9 cellular contexts compared by ENCODE assay signal in genomic region chr11:63639195-63639832, GRCh38. TPM values are rescaled to one million over a fixed set of nuclear protein-coding genes. Genes with fewer than 3 reads are reported as not detected.
DNase-seq lines count a peak whose midpoint lies in the region; ATAC-seq, FAIRE-seq and TF ChIP-seq lines count a peak whose summit lies in the region.
"Had no signal": no experiment of that assay in that cellular context is flagged by ENCODE, and none has a peak within 500 bp of the region (broad histone marks: within the 10 kb centered on the region; RNA-seq: fewer than 3 reads in every experiment).

No MANE protein-coding gene starts in this region.

- intact Hi-C loops in kidney (cut with DNase I) = no loop called here

- no peak overlapping the region for H3K4me2 ChIP-seq in GM23338

- H3K27me3 Mint-ChIP-seq in GM23338 (ENCODE audit: insufficient read depth, low read depth, poor library complexity) = peaks cover 2% of the 10 kb centered on the region

- H3K27me3 ChIP-seq in AG04450 (ENCODE audit: control insufficient read depth, insufficient read depth, low read length) (no peaks in the 10 kb centered on the region), GM23338 (ENCODE audit: insufficient read depth) (no peaks in the 10 kb centered on the region)

- H3K9ac ChIP-seq in kidney (ENCODE audit: low read length in 2 of 2) = no peak overlapping the region

- no peak overlapping the region for H2AFZ ChIP-seq in GM23338

- H3K27ac ChIP-seq in AG04450 (ENCODE audit: low read depth, low read length) (no peak overlapping the region), GM23338 (ENCODE audit: low read depth) (no peak overlapping the region), kidney (ENCODE audit: low read depth in 2 of 2, low read length in 2 of 2) (no peak overlapping the region)

- peaks cover 28% of the 10 kb centered on the region for H3K36me3 Mint-ChIP-seq in GM23338 (ENCODE audit: low read depth)

- H3K4me3 ChIP-seq in AG04450 (ENCODE audit: low read depth, low read length) (no peak overlapping the region), GM23338 (no peak overlapping the region), WI38 (ENCODE audit: low read depth, low read length) (no peak overlapping the region), kidney (ENCODE audit: low read length in 2 of 2) (no peak overlapping the region)

- ATAC-seq in GM23338 (no peak), GM18511 (IDR thresholded peaks at IDR 0.05; ENCODE audit: unreplicated experiment) (no peak), GM18861 (IDR thresholded peaks at IDR 0.05; ENCODE audit: unreplicated experiment) (no peak), GM21576 (IDR thresholded peaks at IDR 0.05; ENCODE audit: unreplicated experiment) (no peak)

- no peak overlapping the region for H3K4me3 Mint-ChIP-seq in GM23338

- peak; percentile 30 for TF ChIP-seq CTCF in AG04450 (IDR thresholded peaks at IDR 0.05; ENCODE audit: low read depth, low read length)
- TF ChIP-seq CTCF in GM23338 (conservative IDR thresholded peaks at IDR 0.05; ENCODE audit: low read depth in 2 of 2) = peak in 1 of 2 experiments; percentile 57; a peak in 2 of 4 replicates
- TF ChIP-seq CTCF in WI38 (IDR thresholded peaks at IDR 0.05; ENCODE audit: low read depth, low read length) = peak; percentile 8; the same call in 1 of the 2 replicates
- TF ChIP-seq CTCF in kidney (IDR thresholded peaks at IDR 0.05; ENCODE audit: borderline replicate concordance, extremely low read depth, insufficient read depth) = peak; percentile 8

- no peak overlapping the region for H3K27ac Mint-ChIP-seq in GM23338

- DNase-seq in AG04450 (ENCODE audit: low read depth, low spot score) (no peak), GM23338 (ENCODE audit: low spot score) (peak; percentile 35), kidney (no peak), putamen (ENCODE audit: low spot score) (no peak)
- DNase-seq: stimulated activated CD4-positive, alpha-beta T cell treated with anti-CD3 and anti-CD28 coated beads, Interleukin-4, amount 100 ng/mL, for 24 hours had no signal

- H3K4me1 Mint-ChIP-seq in GM23338 = peaks cover 3% of the 10 kb centered on the region; the same call in 2 of the 3 replicates

- H3K36me3 ChIP-seq in GM23338 (ENCODE audit: insufficient read depth) (peaks cover 26% of the 10 kb centered on the region), kidney (ENCODE audit: control insufficient read depth in 1 of 2, insufficient read depth in 2 of 2, low read length in 2 of 2) (peaks cover 5 to 15% of the 10 kb centered on the region in 2 donors)

- no peaks in the 10 kb centered on the region for H3K9me3 ChIP-seq in AG04450 (ENCODE audit: control insufficient read depth, insufficient read depth, low read length)
- H3K9me3 ChIP-seq in kidney (ENCODE audit: control insufficient read depth in 1 of 2, low read length in 2 of 2) = no peaks in the 10 kb centered on the region

- no peaks in the 10 kb centered on the region for H3K9me2 ChIP-seq in GM23338 (ENCODE audit: insufficient read depth)

- H3K4me1 ChIP-seq in GM23338 (ENCODE audit: insufficient read depth) (no peaks in the 10 kb centered on the region), kidney (ENCODE audit: control insufficient read depth in 1 of 2, insufficient read depth in 1 of 2, low read depth in 1 of 2, low read length in 2 of 2) (no peaks in the 10 kb centered on the region)

- POLR2A ChIA-PET in AG04450 (lab: Yijun Ruan, JAX) = no interaction called here

- H3F3A ChIP-seq in GM23338 (replicated peaks; ENCODE audit: low read depth) = no peaks in the 10 kb centered on the region

- CTCF ChIA-PET in AG04450 (lab: Charles Lee) = interaction anchor here (0.7 to 10.8 kb wide), 21 partner anchors 9 to 159 kb away, joined by 3 to 185 read pairs (median 5); no protein-coding TSS in a partner anchor

- H3K79me2 ChIP-seq in GM23338 (replicated peaks; ENCODE audit: insufficient read depth) = no peaks in the 10 kb centered on the region

- peak; percentile 29 for FAIRE-seq in kidney (lab: Jason Lieb, UNC)

- H3K9me3 Mint-ChIP-seq in GM23338 = no peaks in the 10 kb centered on the region

- H4K20me1 ChIP-seq in GM23338 (replicated peaks; ENCODE audit: insufficient read depth) = no peaks in the 10 kb centered on the region

TF ChIP-seq in GM23338, 12 proteins besides CTCF, POLR2A, EP300 and RAD21 (continues in another document):
- no peak for TF ChIP-seq ETS1 (IDR thresholded peaks at IDR 0.05)
- TF ChIP-seq EZH2 (IDR thresholded peaks at IDR 0.05; ENCODE audit: low read depth, unreplicated experiment) = no peak
- no peak for TF ChIP-seq POLR2AphosphoS5 (IDR thresholded peaks at IDR 0.05; ENCODE audit: low read depth)
- TF ChIP-seq REST (IDR thresholded peaks at IDR 0.05; ENCODE audit: unreplicated experiment) = no peak
- TF ChIP-seq STAT1 (IDR thresholded peaks at IDR 0.05; ENCODE audit: unreplicated experiment) = no peak
- TF ChIP-seq CREB1 (CRISPR knock-in tag; IDR thresholded peaks at IDR 0.05; ENCODE audit: low read depth) = no peak
- no peak for TF ChIP-seq NANOG (IDR thresholded peaks at IDR 0.05; ENCODE audit: borderline replicate concordance)
- no peak for TF ChIP-seq EZH2phosphoT487 (IDR thresholded peaks at IDR 0.05; ENCODE audit: unreplicated experiment)
- no peak for TF ChIP-seq ZNF114 (CRISPR knock-in tag; IDR thresholded peaks at IDR 0.05)
- TF ChIP-seq JUNB (IDR thresholded peaks at IDR 0.05; ENCODE audit: unreplicated experiment) = no peak

RNA-seq across cellular contexts. Expression of gene PLAAT3, which starts 25.1 kb away (rescaled TPM):
- 8.1 and 11.6 TPM in 2 replicates for polyA plus RNA-seq in AG04450 (2011; rRNA removed)
- 11.1 and 15.2 TPM in 2 replicates for polyA minus RNA-seq in AG04450 (2011; rRNA and poly(A)+ RNA removed)
- 61.1 and 63.2 TPM in 2 replicates for total RNA-seq in GM23338 (2014; rRNA removed; shearing (Covaris generic))
- 239 and 262 TPM in 2 replicates for polyA plus RNA-seq in GM23338 (2016; fragmentation: Nextera tagmentation; extraction: Ambion mirVana)
- total RNA-seq in kidney = 88.2 TPM
- polyA plus RNA-seq in kidney (ENCODE audit: insufficient read depth, low read depth, low replicate concordance) = 262 TPM

RNA-seq across cellular contexts. Expression of gene ATL3, which starts 31.9 kb away (rescaled TPM):
- 41.1 and 52.3 TPM in 2 replicates for polyA plus RNA-seq in AG04450 (2011; rRNA removed)
- polyA minus RNA-seq in AG04450 (2011; rRNA and poly(A)+ RNA removed) = 53.8 and 75.2 TPM in 2 replicates
- total RNA-seq in GM23338 (2014; rRNA removed; shearing (Covaris generic)) = 20.4 and 24.4 TPM in 2 replicates
- 5.2 and 6.8 TPM in 2 replicates for polyA plus RNA-seq in GM23338 (2016; fragmentation: Nextera tagmentation; extraction: Ambion mirVana)
- 78.3 TPM for total RNA-seq in kidney
- polyA plus RNA-seq in kidney (ENCODE audit: insufficient read depth, low read depth, low replicate concordance) = 11.4 TPM

RNA-seq across cellular contexts. Expression of gene RTN3, which starts 42.0 kb away (rescaled TPM):
- polyA plus RNA-seq in AG04450 (2011; rRNA removed) = 161 and 213 TPM in 2 replicates
- polyA minus RNA-seq in AG04450 (2011; rRNA and poly(A)+ RNA removed) = 109 and 147 TPM in 2 replicates
- 150 and 162 TPM in 2 replicates for total RNA-seq in GM23338 (2014; rRNA removed; shearing (Covaris generic))
- polyA plus RNA-seq in GM23338 (2016; fragmentation: Nextera tagmentation; extraction: Ambion mirVana) = 129 and 138 TPM in 2 replicates
- 93.1 TPM for total RNA-seq in kidney
- polyA plus RNA-seq in kidney (ENCODE audit: insufficient read depth, low read depth, low replicate concordance) = 109 TPM

Comparison
In these comparisons a context has a peak if more than half of its experiments do, and no peak if none do; other contexts are left out.
1. RNA of gene PLAAT3, which starts 25.1 kb away (polyA plus RNA-seq): 239 to 262 TPM in GM23338 and 262 TPM in kidney (single experiment); 8.1 to 11.6 TPM in AG04450; every median in the first group is over 10 times any median in the second.